Comparison of ENCODE assay signal across 18 cellular contexts in genomic region chr14:95305940-95306339, GRCh38.
"Had no signal": no experiment of that assay in that cellular context is flagged by ENCODE, and none has a peak within 500 bp of the region (broad histone marks: within the 10 kb centered on the region; RNA-seq: fewer than 3 reads in every experiment).

No MANE protein-coding gene starts in this region.

- H3K9me3 Mint-ChIP-seq: memory B cell; natural killer cell treated with Interleukin-12 subunit alpha and Interleukin-12 subunit beta and Interleukin-15 and Interleukin-18, amount 100 ng/mL, for 72 hours; stimulated activated naive CD8-positive, alpha-beta T cell treated with anti-CD3 and anti-CD28 coated beads, Interleukin-15, amount 100 ng/mL, for 72 hours had no signal

- H3K27ac Mint-ChIP-seq: memory B cell; natural killer cell treated with Interleukin-12 subunit alpha and Interleukin-12 subunit beta and Interleukin-15 and Interleukin-18, amount 100 ng/mL, for 72 hours; neural progenitor cell; progenitor cell of endocrine pancreas; stimulated activated naive B cell treated with anti-CD40 and anti-IgM and Interleukin-4, amounts not matched to agents 10 μg/mL and 1 μg/mL and 100 μg/mL, for 72 hours had no signal

- H3K36me3 Mint-ChIP-seq: natural killer cell treated with Interleukin-12 subunit alpha and Interleukin-12 subunit beta and Interleukin-15 and Interleukin-18, amount 100 ng/mL, for 72 hours had no signal

- H3K4me1 Mint-ChIP-seq: stimulated activated naive CD8-positive, alpha-beta T cell treated with anti-CD3 and anti-CD28 coated beads, Interleukin-15, amount 100 ng/mL, for 72 hours had no signal

- H3K27me3 Mint-ChIP-seq: memory B cell; stimulated activated naive B cell treated with anti-CD40 and anti-IgM and Interleukin-4, amounts not matched to agents 10 μg/mL and 1 μg/mL and 100 μg/mL, for 72 hours had no signal

- H3K27me3 ChIP-seq: gastrocnemius medialis, left lung, neural progenitor cell, ovary had no signal

- H3K27ac ChIP-seq: left lung, lower lobe of right lung, neural progenitor cell, ovary had no signal

- ATAC-seq: esophagus mucosa; gastrocnemius medialis; left lung; lower lobe of right lung; natural killer cell treated with Interleukin-12 subunit alpha and Interleukin-12 subunit beta and Interleukin-15 and Interleukin-18, amount 100 ng/mL, for 72 hours; right cardiac atrium; stimulated activated naive B cell treated with anti-CD40 and anti-IgM and Interleukin-4, amounts not matched to agents 10 μg/mL and 1 μg/mL and 100 μg/mL, for 72 hours; stimulated activated naive CD8-positive, alpha-beta T cell treated with anti-CD3 and anti-CD28 coated beads, Interleukin-15, amount 100 ng/mL, for 72 hours had no signal

- H3K4me1 ChIP-seq: gastrocnemius medialis had no signal

- H3K9me3 ChIP-seq: gastrocnemius medialis, left lung, lower lobe of right lung, ovary had no signal

- H3K4me3 Mint-ChIP-seq: memory B cell; natural killer cell treated with Interleukin-12 subunit alpha and Interleukin-12 subunit beta and Interleukin-15 and Interleukin-18, amount 100 ng/mL, for 72 hours; neural progenitor cell; stimulated activated naive B cell treated with anti-CD40 and anti-IgM and Interleukin-4, amounts not matched to agents 10 μg/mL and 1 μg/mL and 100 μg/mL, for 72 hours; stimulated activated naive CD8-positive, alpha-beta T cell treated with anti-CD3 and anti-CD28 coated beads, Interleukin-15, amount 100 ng/mL, for 72 hours had no signal

- H3K36me3 ChIP-seq: gastrocnemius medialis, left lung, lower lobe of right lung, neural progenitor cell, ovary had no signal

- DNase-seq: cerebellar nuclear complex; cortex of kidney; effector memory CD4-positive, alpha-beta T cell; gastrocnemius medialis; islet precursor cell; left lung; lower lobe of right lung; ovary; right cardiac atrium; stimulated activated CD4-positive, alpha-beta T cell treated with anti-CD3 and anti-CD28 coated beads, Interleukin-4, amount 100 ng/mL, for 1 hour; stimulated activated naive B cell treated with anti-CD40 and anti-IgM and Interleukin-4, amounts not matched to agents 10 μg/mL and 1 μg/mL and 100 μg/mL, for 72 hours; stimulated activated naive CD8-positive, alpha-beta T cell treated with anti-CD3 and anti-CD28 coated beads, Interleukin-15, amount 100 ng/mL, for 72 hours; trophoblast cell had no signal

- H3K4me3 ChIP-seq: gastrocnemius medialis, left lung, lower lobe of right lung, neural progenitor cell, ovary had no signal
